Comparison of ENCODE assay signal across 32 cellular contexts in genomic region chrX:34768290-34768689, GRCh38.
"Had no signal": no experiment of that assay in that cellular context is flagged by ENCODE, and none has a peak within 500 bp of the region (broad histone marks: within the 10 kb centered on the region; RNA-seq: fewer than 3 reads in every experiment).

No MANE protein-coding gene starts in this region.

- H3K27me3 ChIP-seq: left lung, stomach, testis, thyroid gland, transverse colon, upper lobe of left lung, vagina had no signal

- H3K4me1 Mint-ChIP-seq: immature natural killer cell; mesothelial cell of epicardium; naive B cell; natural killer cell; stimulated activated naive B cell treated with anti-CD40 and anti-IgM and Interleukin-4, amounts not matched to agents 10 μg/mL and 1 μg/mL and 100 μg/mL, for 72 hours had no signal

- H3K9me3 ChIP-seq: left lung, lower lobe of right lung, pancreas, prostate gland, stomach, testis, thyroid gland, transverse colon, upper lobe of left lung, vagina had no signal

- H3K4me1 ChIP-seq: left lung, lower lobe of right lung, pancreas, prostate gland, stomach, testis, thyroid gland, transverse colon, upper lobe of left lung, vagina had no signal

- DNase-seq: hypothalamus; immature natural killer cell; kidney; left colon; left lung; lower lobe of right lung; mammary epithelial cell; mesenchymal stem cell; naive B cell; natural killer cell; nephron progenitor cell; nucleus accumbens; pancreas; posterior cingulate gyrus; retina; right cardiac atrium; stimulated activated CD4-positive, alpha-beta T cell treated with anti-CD3 and anti-CD28 coated beads, Interleukin-12 subunit alpha, Interleukin-12 subunit beta, amount 100 ng/mL, for 4 hours; stimulated activated CD4-positive, alpha-beta T cell treated with anti-CD3 and anti-CD28 coated beads, Interleukin-15, amount 100 ng/mL, for 24 hours; stimulated activated CD4-positive, alpha-beta T cell treated with anti-CD3 and anti-CD28 coated beads, Interleukin-2, amount 100 ng/mL, for 24 hours; stimulated activated CD4-positive, alpha-beta T cell treated with anti-CD3 and anti-CD28 coated beads, Interleukin-4, amount 100 ng/mL, for 1 hour; stimulated activated naive B cell treated with anti-CD40 and anti-IgM and Interleukin-4, amounts not matched to agents 10 μg/mL and 1 μg/mL and 100 μg/mL, for 72 hours; stimulated activated naive CD8-positive, alpha-beta T cell treated with anti-CD3 and anti-CD28 coated beads, Interleukin-15, Interleukin-2, amounts not matched to agents 100 U/mL and 50 U/mL, for 24 hours; stomach; testis; thyroid gland; transverse colon; upper lobe of left lung had no signal

- H3K36me3 ChIP-seq: left lung, lower lobe of right lung, pancreas, prostate gland, stomach, thyroid gland, transverse colon, upper lobe of left lung, vagina had no signal

- H3K27me3 Mint-ChIP-seq: naive B cell; stimulated activated naive B cell treated with anti-CD40 and anti-IgM and Interleukin-4, amounts not matched to agents 10 μg/mL and 1 μg/mL and 100 μg/mL, for 72 hours had no signal

- FAIRE-seq: islet of Langerhans had no signal

- H3K4me3 Mint-ChIP-seq: immature natural killer cell; mesothelial cell of epicardium; naive B cell; natural killer cell; nephron progenitor cell; stimulated activated naive B cell treated with anti-CD40 and anti-IgM and Interleukin-4, amounts not matched to agents 10 μg/mL and 1 μg/mL and 100 μg/mL, for 72 hours had no signal

- H3K36me3 Mint-ChIP-seq: immature natural killer cell; mesothelial cell of epicardium; naive B cell; natural killer cell; stimulated activated naive B cell treated with anti-CD40 and anti-IgM and Interleukin-4, amounts not matched to agents 10 μg/mL and 1 μg/mL and 100 μg/mL, for 72 hours had no signal

- H3K4me3 ChIP-seq: left lung, lower lobe of right lung, pancreas, prostate gland, skin epidermis, stomach, testis, thyroid gland, transverse colon, upper lobe of left lung, vagina had no signal

- H3K27ac Mint-ChIP-seq: immature natural killer cell; mesothelial cell of epicardium; naive B cell; natural killer cell; nephron progenitor cell; stimulated activated naive B cell treated with anti-CD40 and anti-IgM and Interleukin-4, amounts not matched to agents 10 μg/mL and 1 μg/mL and 100 μg/mL, for 72 hours had no signal

- H3K27ac ChIP-seq: left lung, lower lobe of right lung, pancreas, prostate gland, skin epidermis, stomach, testis, thyroid gland, transverse colon, upper lobe of left lung, vagina had no signal
